In genomic region chr3:18618723-18619122, GRCh38 we compare ENCODE assay signal across 2 cellular contexts.
A peak's percentile ranks its signal among the peaks of the same experiment; 100 is the strongest.
TF ChIP-seq lines count a peak whose summit lies in the region.

No MANE protein-coding gene starts in this region.

TF ChIP-seq in GM23338, 12 proteins besides CTCF, POLR2A, EP300 and RAD21 (continued from another document):
- peak; percentile 37; the same call in 1 of the 2 replicates for TF ChIP-seq ZNF462 (CRISPR knock-in tag; IDR thresholded peaks at IDR 0.05)
- no peak for TF ChIP-seq ZNF331 (CRISPR knock-in tag; IDR thresholded peaks at IDR 0.05; ENCODE audit: low read depth)

TF ChIP-seq in WTC11, 78 proteins besides CTCF, POLR2A, EP300 and RAD21 (continued from another document):
- TF ChIP-seq ZNF532 (CRISPR knock-in tag; IDR thresholded peaks at IDR 0.05; ENCODE audit: borderline replicate concordance), result no peak
- TF ChIP-seq E2F5 (CRISPR knock-in tag; IDR thresholded peaks at IDR 0.05), result no peak
- TF ChIP-seq ZNF121 (CRISPR knock-in tag; IDR thresholded peaks at IDR 0.05), result no peak
- TF ChIP-seq, protein P1, sequence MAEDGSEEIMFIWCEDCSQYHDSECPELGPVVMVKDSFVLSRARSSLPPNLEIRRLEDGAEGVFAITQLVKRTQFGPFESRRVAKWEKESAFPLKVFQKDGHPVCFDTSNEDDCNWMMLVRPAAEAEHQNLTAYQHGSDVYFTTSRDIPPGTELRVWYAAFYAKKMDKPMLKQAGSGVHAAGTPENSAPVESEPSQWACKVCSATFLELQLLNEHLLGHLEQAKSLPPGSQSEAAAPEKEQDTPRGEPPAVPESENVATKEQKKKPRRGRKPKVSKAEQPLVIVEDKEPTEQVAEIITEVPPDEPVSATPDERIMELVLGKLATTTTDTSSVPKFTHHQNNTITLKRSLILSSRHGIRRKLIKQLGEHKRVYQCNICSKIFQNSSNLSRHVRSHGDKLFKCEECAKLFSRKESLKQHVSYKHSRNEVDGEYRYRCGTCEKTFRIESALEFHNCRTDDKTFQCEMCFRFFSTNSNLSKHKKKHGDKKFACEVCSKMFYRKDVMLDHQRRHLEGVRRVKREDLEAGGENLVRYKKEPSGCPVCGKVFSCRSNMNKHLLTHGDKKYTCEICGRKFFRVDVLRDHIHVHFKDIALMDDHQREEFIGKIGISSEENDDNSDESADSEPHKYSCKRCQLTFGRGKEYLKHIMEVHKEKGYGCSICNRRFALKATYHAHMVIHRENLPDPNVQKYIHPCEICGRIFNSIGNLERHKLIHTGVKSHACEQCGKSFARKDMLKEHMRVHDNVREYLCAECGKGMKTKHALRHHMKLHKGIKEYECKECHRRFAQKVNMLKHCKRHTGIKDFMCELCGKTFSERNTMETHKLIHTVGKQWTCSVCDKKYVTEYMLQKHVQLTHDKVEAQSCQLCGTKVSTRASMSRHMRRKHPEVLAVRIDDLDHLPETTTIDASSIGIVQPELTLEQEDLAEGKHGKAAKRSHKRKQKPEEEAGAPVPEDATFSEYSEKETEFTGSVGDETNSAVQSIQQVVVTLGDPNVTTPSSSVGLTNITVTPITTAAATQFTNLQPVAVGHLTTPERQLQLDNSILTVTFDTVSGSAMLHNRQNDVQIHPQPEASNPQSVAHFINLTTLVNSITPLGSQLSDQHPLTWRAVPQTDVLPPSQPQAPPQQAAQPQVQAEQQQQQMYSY (CRISPR knock-in tag; IDR thresholded peaks at IDR 0.05), result no peak
- no peak for TF ChIP-seq ZNF416 (CRISPR knock-in tag; IDR thresholded peaks at IDR 0.05)
- TF ChIP-seq, protein P2, sequence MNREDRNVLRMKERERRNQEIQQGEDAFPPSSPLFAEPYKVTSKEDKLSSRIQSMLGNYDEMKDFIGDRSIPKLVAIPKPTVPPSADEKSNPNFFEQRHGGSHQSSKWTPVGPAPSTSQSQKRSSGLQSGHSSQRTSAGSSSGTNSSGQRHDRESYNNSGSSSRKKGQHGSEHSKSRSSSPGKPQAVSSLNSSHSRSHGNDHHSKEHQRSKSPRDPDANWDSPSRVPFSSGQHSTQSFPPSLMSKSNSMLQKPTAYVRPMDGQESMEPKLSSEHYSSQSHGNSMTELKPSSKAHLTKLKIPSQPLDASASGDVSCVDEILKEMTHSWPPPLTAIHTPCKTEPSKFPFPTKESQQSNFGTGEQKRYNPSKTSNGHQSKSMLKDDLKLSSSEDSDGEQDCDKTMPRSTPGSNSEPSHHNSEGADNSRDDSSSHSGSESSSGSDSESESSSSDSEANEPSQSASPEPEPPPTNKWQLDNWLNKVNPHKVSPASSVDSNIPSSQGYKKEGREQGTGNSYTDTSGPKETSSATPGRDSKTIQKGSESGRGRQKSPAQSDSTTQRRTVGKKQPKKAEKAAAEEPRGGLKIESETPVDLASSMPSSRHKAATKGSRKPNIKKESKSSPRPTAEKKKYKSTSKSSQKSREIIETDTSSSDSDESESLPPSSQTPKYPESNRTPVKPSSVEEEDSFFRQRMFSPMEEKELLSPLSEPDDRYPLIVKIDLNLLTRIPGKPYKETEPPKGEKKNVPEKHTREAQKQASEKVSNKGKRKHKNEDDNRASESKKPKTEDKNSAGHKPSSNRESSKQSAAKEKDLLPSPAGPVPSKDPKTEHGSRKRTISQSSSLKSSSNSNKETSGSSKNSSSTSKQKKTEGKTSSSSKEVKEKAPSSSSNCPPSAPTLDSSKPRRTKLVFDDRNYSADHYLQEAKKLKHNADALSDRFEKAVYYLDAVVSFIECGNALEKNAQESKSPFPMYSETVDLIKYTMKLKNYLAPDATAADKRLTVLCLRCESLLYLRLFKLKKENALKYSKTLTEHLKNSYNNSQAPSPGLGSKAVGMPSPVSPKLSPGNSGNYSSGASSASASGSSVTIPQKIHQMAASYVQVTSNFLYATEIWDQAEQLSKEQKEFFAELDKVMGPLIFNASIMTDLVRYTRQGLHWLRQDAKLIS (CRISPR knock-in tag; IDR thresholded peaks at IDR 0.05; ENCODE audit: borderline replicate concordance), result no peak
TF ChIP-seq in WTC11: peak in this region for 0.
